In the genomic region with DNA sequence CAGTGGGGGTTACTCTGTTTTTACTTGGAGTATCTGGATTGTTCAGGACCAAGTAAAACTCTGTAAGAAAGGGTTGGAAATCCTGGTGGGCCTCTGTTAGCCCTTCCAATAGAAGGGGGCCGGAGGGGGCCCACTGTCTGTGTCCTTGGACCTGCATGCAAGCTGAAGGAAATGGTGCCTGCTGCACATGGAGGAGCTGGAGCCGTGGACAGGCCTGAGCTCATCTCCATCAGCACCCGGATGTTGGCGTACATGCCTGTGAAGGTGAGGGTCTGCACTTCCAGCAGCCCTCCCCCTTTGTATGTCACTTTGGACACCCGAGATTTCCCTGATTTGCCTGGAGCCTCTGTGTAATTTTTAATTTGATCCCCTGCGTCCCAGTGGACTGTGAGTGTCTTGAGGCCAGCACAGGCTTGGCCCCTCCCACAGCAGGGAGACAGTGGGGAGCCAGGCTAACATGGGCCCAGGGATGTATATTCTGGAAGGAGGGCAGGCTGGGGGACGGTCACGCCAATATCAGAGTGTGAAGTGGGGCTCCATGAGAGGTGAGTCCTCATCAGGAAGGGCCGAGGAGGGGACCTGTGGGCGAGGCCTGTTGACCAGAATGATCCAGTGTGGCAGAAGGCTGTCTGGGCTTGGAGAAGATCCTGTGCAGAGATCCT, we compare ENCODE assay signal across 2 cellular contexts.
A peak's percentile ranks its signal among the peaks of the same experiment; 100 is the strongest.
TF ChIP-seq lines count a peak whose summit lies in the region.

No MANE protein-coding gene starts in this region.

TF ChIP-seq in SK-N-SH, 30 proteins besides CTCF, POLR2A, EP300 and RAD21:
- no peak for TF ChIP-seq MEF2A (IDR thresholded peaks at IDR 0.05; ENCODE audit: borderline replicate concordance, low read depth)
- 0 out of 2 replicates have a peak, but pooled peaks have one; percentile 22 for TF ChIP-seq PBX3 (IDR thresholded peaks at IDR 0.05)

TF ChIP-seq in endothelial cell of umbilical vein, 7 proteins besides CTCF, POLR2A, EP300 and RAD21:
- TF ChIP-seq JUN (IDR thresholded peaks at IDR 0.05; ENCODE audit: borderline replicate concordance, insufficient read depth, insufficient read length, low read depth) (no peak), FOS (IDR thresholded peaks at IDR 0.05; ENCODE audit: borderline replicate concordance, insufficient read depth, low read length) (no peak), EZH2 (IDR thresholded peaks at IDR 0.05; ENCODE audit: borderline replicate concordance, low read depth, low read length, severe bottlenecking) (no peak), POLR2AphosphoS5 (IDR thresholded peaks at IDR 0.05; ENCODE audit: insufficient read depth, low read depth, low read length) (no peak), MYC (IDR thresholded peaks at IDR 0.05; ENCODE audit: low read depth, low read length) (no peak)
- TF ChIP-seq, protein P1, sequence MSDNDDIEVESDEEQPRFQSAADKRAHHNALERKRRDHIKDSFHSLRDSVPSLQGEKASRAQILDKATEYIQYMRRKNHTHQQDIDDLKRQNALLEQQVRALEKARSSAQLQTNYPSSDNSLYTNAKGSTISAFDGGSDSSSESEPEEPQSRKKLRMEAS (IDR thresholded peaks at IDR 0.05; ENCODE audit: insufficient read depth, insufficient read length) = no peak
